19 cellular contexts compared by ENCODE assay signal in genomic region chr12:71764587-71765321, GRCh38. TPM values are rescaled to one million over a fixed set of nuclear protein-coding genes. Genes with fewer than 3 reads are reported as not detected.
DNase-seq lines count a peak whose midpoint lies in the region; ATAC-seq lines count a peak whose summit lies in the region.
"Had no signal": no experiment of that assay in that cellular context is flagged by ENCODE, and none has a peak within 500 bp of the region (broad histone marks: within the 10 kb centered on the region; RNA-seq: fewer than 3 reads in every experiment).

No MANE protein-coding gene starts in this region.

- H3K27ac ChIP-seq in CD8-positive, alpha-beta memory T cell (ENCODE audit: low read depth, low read length) = no peak overlapping the region
- H3K27ac ChIP-seq: BLaER1, RWPE1 had no signal

- no peak overlapping the region for H3K4me3 Mint-ChIP-seq in activated CD4-positive, alpha-beta T cell treated with anti-CD3 and anti-CD28 coated beads, Interleukin-2, amount 10 ng/mL, durations not matched to agents 24 days and 14 days
- no peak overlapping the region for H3K4me3 Mint-ChIP-seq in activated CD4-positive, alpha-beta T cell treated with anti-CD3 and anti-CD28 coated beads, Interleukin-2, amount 10 ng/mL, durations not matched to agents 7 days and 5 days
- H3K4me3 Mint-ChIP-seq in CD8-positive, alpha-beta memory T cell = peak overlapping the region in 6 of 7 donors; percentile 3 to 53 (median 36)
- H3K4me3 Mint-ChIP-seq in central memory CD8-positive, alpha-beta T cell = peak overlapping the region; percentile 53
- H3K4me3 Mint-ChIP-seq in stimulated activated effector memory CD8-positive, alpha-beta T cell treated with anti-CD3 and anti-CD28 coated beads, Interleukin-12 subunit alpha, Interleukin-12 subunit beta, amount 100 ng/mL, for 72 hours = peak overlapping the region; percentile 4
- H3K4me3 Mint-ChIP-seq: HFFc6 had no signal

- H3K4me1 Mint-ChIP-seq in activated CD4-positive, alpha-beta T cell treated with anti-CD3 and anti-CD28 coated beads, Interleukin-2, amount 10 ng/mL, durations not matched to agents 24 days and 14 days = peaks cover 35% of the 10 kb centered on the region
- peaks cover 39% of the 10 kb centered on the region for H3K4me1 Mint-ChIP-seq in activated CD4-positive, alpha-beta T cell treated with anti-CD3 and anti-CD28 coated beads, Interleukin-2, amount 10 ng/mL, durations not matched to agents 7 days and 5 days
- peaks cover 59 to 76% (median 75%) of the 10 kb centered on the region in 3 donors for H3K4me1 Mint-ChIP-seq in CD8-positive, alpha-beta memory T cell
- H3K4me1 Mint-ChIP-seq in central memory CD8-positive, alpha-beta T cell = peaks cover 66% of the 10 kb centered on the region
- peaks cover 67% of the 10 kb centered on the region for H3K4me1 Mint-ChIP-seq in stimulated activated effector memory CD8-positive, alpha-beta T cell treated with anti-CD3 and anti-CD28 coated beads, Interleukin-12 subunit alpha, Interleukin-12 subunit beta, amount 100 ng/mL, for 72 hours

- DNase-seq in activated CD4-positive, alpha-beta T cell treated with anti-CD3 and anti-CD28 coated beads, Interleukin-2, amount 10 ng/mL, durations not matched to agents 24 days and 14 days = peak; percentile 23
- DNase-seq in activated CD4-positive, alpha-beta T cell treated with anti-CD3 and anti-CD28 coated beads, Interleukin-2, amount 10 ng/mL, durations not matched to agents 7 days and 5 days = no peak
- DNase-seq in CD8-positive, alpha-beta memory T cell = no peak
- DNase-seq in central memory CD8-positive, alpha-beta T cell (ENCODE audit: low spot score in 2 of 2) = no peak
- no peak for DNase-seq in stimulated activated effector memory CD8-positive, alpha-beta T cell treated with anti-CD3 and anti-CD28 coated beads, Interleukin-12 subunit alpha, Interleukin-12 subunit beta, amount 100 ng/mL, for 72 hours (ENCODE audit: low spot score in 2 of 2)
- no peak for DNase-seq in NK-92 (lab: John Stamatoyannopoulos, UW; ENCODE audit: unreplicated experiment)
- DNase-seq in activated effector memory CD4-positive, alpha-beta T cell treated with Interleukin-2 at 50 U/mL for 16 hours = no peak
- DNase-seq: 8988T, HFFc6, KG1, NCI-H1436, NCI-H2029, NCI-H2171, NCI-H446 treated with DMSO at 0.1 percent for 48 hours, NCI-H748 treated with DMSO at 0.1 percent for 48 hours, PC-3 had no signal

- H3K36me3 ChIP-seq in CD8-positive, alpha-beta memory T cell (ENCODE audit: insufficient read depth, low read length) = peaks cover 4% of the 10 kb centered on the region

- no peak overlapping the region for H3K27ac Mint-ChIP-seq in activated CD4-positive, alpha-beta T cell treated with anti-CD3 and anti-CD28 coated beads, Interleukin-2, amount 10 ng/mL, durations not matched to agents 24 days and 14 days
- H3K27ac Mint-ChIP-seq in activated CD4-positive, alpha-beta T cell treated with anti-CD3 and anti-CD28 coated beads, Interleukin-2, amount 10 ng/mL, durations not matched to agents 7 days and 5 days = no peak overlapping the region
- peak overlapping the region in 2 of 8 donors; percentile 2 to 55 for H3K27ac Mint-ChIP-seq in CD8-positive, alpha-beta memory T cell
- H3K27ac Mint-ChIP-seq in central memory CD8-positive, alpha-beta T cell (ENCODE audit: low read depth) = peak overlapping the region; percentile 48
- H3K27ac Mint-ChIP-seq in stimulated activated effector memory CD8-positive, alpha-beta T cell treated with anti-CD3 and anti-CD28 coated beads, Interleukin-12 subunit alpha, Interleukin-12 subunit beta, amount 100 ng/mL, for 72 hours = no peak overlapping the region
- H3K27ac Mint-ChIP-seq: HFFc6 had no signal

- ATAC-seq in central memory CD8-positive, alpha-beta T cell (replicated peaks; ENCODE audit: extremely low read depth, poor library complexity, severe bottlenecking) = no peak
- ATAC-seq in stimulated activated effector memory CD8-positive, alpha-beta T cell treated with anti-CD3 and anti-CD28 coated beads, Interleukin-12 subunit alpha, Interleukin-12 subunit beta, amount 100 ng/mL, for 72 hours = peak; percentile 56
- ATAC-seq in GM19328 (IDR thresholded peaks at IDR 0.05; ENCODE audit: unreplicated experiment) = no peak
- ATAC-seq: PC-3 had no signal

- CTCF ChIA-PET in activated CD4-positive, alpha-beta T cell treated with anti-CD3 and anti-CD28 coated beads, Interleukin-2, amount 10 ng/mL, durations not matched to agents 7 days and 5 days (lab: Charles Lee) = interaction anchor here (1.0 kb wide), 1 partner anchor 11 kb away, joined by 4 read pairs; the partner anchor contains the start of gene RAB21
- CTCF ChIA-PET in CD8-positive, alpha-beta memory T cell (lab: Charles Lee) = interaction anchor here (1.8 kb wide), 1 partner anchor 18 kb away, joined by 4 read pairs; no protein-coding TSS in a partner anchor

- H3K4me1 ChIP-seq in CD8-positive, alpha-beta memory T cell (ENCODE audit: insufficient read depth, low read length) = peaks cover 38% of the 10 kb centered on the region
- H3K4me1 ChIP-seq: BLaER1 had no signal

- peaks cover 16% of the 10 kb centered on the region for H3K9me3 Mint-ChIP-seq in activated CD4-positive, alpha-beta T cell treated with anti-CD3 and anti-CD28 coated beads, Interleukin-2, amount 10 ng/mL, durations not matched to agents 24 days and 14 days
- H3K9me3 Mint-ChIP-seq in activated CD4-positive, alpha-beta T cell treated with anti-CD3 and anti-CD28 coated beads, Interleukin-2, amount 10 ng/mL, durations not matched to agents 7 days and 5 days = peaks cover 35% of the 10 kb centered on the region
- H3K9me3 Mint-ChIP-seq in CD8-positive, alpha-beta memory T cell = peaks cover 10 to 18% (median 11%) of the 10 kb centered on the region in 5 donors
- no peaks in the 10 kb centered on the region for H3K9me3 Mint-ChIP-seq in central memory CD8-positive, alpha-beta T cell
- H3K9me3 Mint-ChIP-seq in stimulated activated effector memory CD8-positive, alpha-beta T cell treated with anti-CD3 and anti-CD28 coated beads, Interleukin-12 subunit alpha, Interleukin-12 subunit beta, amount 100 ng/mL, for 72 hours = peaks cover 5% of the 10 kb centered on the region

- intact Hi-C loops in activated CD4-positive, alpha-beta T cell treated with anti-CD3 and anti-CD28 coated beads, Interleukin-2, amount 10 ng/mL, durations not matched to agents 24 days and 14 days (cut with micrococcal nuclease) = no loop called here

- H3K27me3 Mint-ChIP-seq in activated CD4-positive, alpha-beta T cell treated with anti-CD3 and anti-CD28 coated beads, Interleukin-2, amount 10 ng/mL, durations not matched to agents 24 days and 14 days = no peaks in the 10 kb centered on the region
- H3K27me3 Mint-ChIP-seq in activated CD4-positive, alpha-beta T cell treated with anti-CD3 and anti-CD28 coated beads, Interleukin-2, amount 10 ng/mL, durations not matched to agents 7 days and 5 days = no peaks in the 10 kb centered on the region
- H3K27me3 Mint-ChIP-seq in CD8-positive, alpha-beta memory T cell = no peaks in the 10 kb centered on the region
- H3K27me3 Mint-ChIP-seq in central memory CD8-positive, alpha-beta T cell = no peaks in the 10 kb centered on the region

- POLR2A ChIA-PET in activated CD4-positive, alpha-beta T cell treated with anti-CD3 and anti-CD28 coated beads, Interleukin-2, amount 10 ng/mL, durations not matched to agents 7 days and 5 days (lab: Charles Lee) = no interaction called here
- POLR2A ChIA-PET in CD8-positive, alpha-beta memory T cell (lab: Charles Lee) = interaction anchor here (0.6 kb wide), 1 partner anchor 96 kb away, joined by 3 read pairs; no protein-coding TSS in a partner anchor

- H3K4me3 ChIP-seq in CD8-positive, alpha-beta memory T cell (ENCODE audit: low read length) = no peak overlapping the region
- H3K4me3 ChIP-seq: BLaER1 had no signal

- peaks cover 55% of the 10 kb centered on the region for H3K36me3 Mint-ChIP-seq in activated CD4-positive, alpha-beta T cell treated with anti-CD3 and anti-CD28 coated beads, Interleukin-2, amount 10 ng/mL, durations not matched to agents 24 days and 14 days (ENCODE audit: low read depth)
- H3K36me3 Mint-ChIP-seq in activated CD4-positive, alpha-beta T cell treated with anti-CD3 and anti-CD28 coated beads, Interleukin-2, amount 10 ng/mL, durations not matched to agents 7 days and 5 days (ENCODE audit: low read depth) = peaks cover 57% of the 10 kb centered on the region
- H3K36me3 Mint-ChIP-seq in CD8-positive, alpha-beta memory T cell = peaks cover 13 to 28% (median 23%) of the 10 kb centered on the region in 3 donors
- H3K36me3 Mint-ChIP-seq in central memory CD8-positive, alpha-beta T cell (ENCODE audit: insufficient read depth) = peaks cover 7% of the 10 kb centered on the region
- H3K36me3 Mint-ChIP-seq in stimulated activated effector memory CD8-positive, alpha-beta T cell treated with anti-CD3 and anti-CD28 coated beads, Interleukin-12 subunit alpha, Interleukin-12 subunit beta, amount 100 ng/mL, for 72 hours = peaks cover 59% of the 10 kb centered on the region

- peaks cover 8% of the 10 kb centered on the region for H3K9me3 ChIP-seq in CD8-positive, alpha-beta memory T cell (ENCODE audit: low read length)

- no peaks in the 10 kb centered on the region for H3K27me3 ChIP-seq in CD8-positive, alpha-beta memory T cell (ENCODE audit: insufficient read depth, low read length, poor library complexity, severe bottlenecking)
- H3K27me3 ChIP-seq: BLaER1 had no signal

RNA-seq across cellular contexts. Expression of gene RAB21, which starts 10.1 kb away (rescaled TPM):
- 91.7 and 92.4 TPM in 2 replicates for total RNA-seq in activated CD4-positive, alpha-beta T cell treated with anti-CD3 and anti-CD28 coated beads, Interleukin-2, amount 10 ng/mL, durations not matched to agents 24 days and 14 days
- 10 to 100 TPM; 65.5 to 81.7 TPM for total RNA-seq in activated CD4-positive, alpha-beta T cell treated with anti-CD3 and anti-CD28 coated beads, Interleukin-2, amount 10 ng/mL, durations not matched to agents 7 days and 5 days
- total RNA-seq in CD8-positive, alpha-beta memory T cell = 100 to 1,000 TPM; 100 to 106 TPM
- polyA plus RNA-seq in CD8-positive, alpha-beta memory T cell = 39.3 TPM

Comparison
In these comparisons a context has a peak if more than half of its experiments do, and no peak if none do; other contexts are left out.
1. H3K4me3 Mint-ChIP-seq: peak in CD8-positive, alpha-beta memory T cell (6 of 7), central memory CD8-positive, alpha-beta T cell (single experiment) and stimulated activated effector memory CD8-positive, alpha-beta T cell treated with anti-CD3 and anti-CD28 coated beads, Interleukin-12 subunit alpha, Interleukin-12 subunit beta, amount 100 ng/mL, for 72 hours (single experiment); none in activated CD4-positive, alpha-beta T cell treated with anti-CD3 and anti-CD28 coated beads, Interleukin-2, amount 10 ng/mL, durations not matched to agents 24 days and 14 days (single experiment) and activated CD4-positive, alpha-beta T cell treated with anti-CD3 and anti-CD28 coated beads, Interleukin-2, amount 10 ng/mL, durations not matched to agents 7 days and 5 days (single experiment).